37 cellular contexts compared by ENCODE assay signal in genomic region chr4:9984621-9985020, GRCh38. TPM values are rescaled to one million over a fixed set of nuclear protein-coding genes. Genes with fewer than 3 reads are reported as not detected.
"Had no signal": no experiment of that assay in that cellular context is flagged by ENCODE, and none has a peak within 500 bp of the region (broad histone marks: within the 10 kb centered on the region; RNA-seq: fewer than 3 reads in every experiment).

No MANE protein-coding gene starts in this region.

- FAIRE-seq: K562, RCC 7860 had no signal

- H3K4me1 ChIP-seq: SJCRH30 had no signal

- H3K9me3 ChIP-seq: MG63, SJCRH30 had no signal

- H3K27ac ChIP-seq: PC-9, RWPE1, SJCRH30, SK-N-MC had no signal

- DNase-seq: Kasumi-1, KG1, MG63, NCI-H1048, NCI-H1092 treated with DMSO at 0.1 percent for 48 hours, NCI-H1105 treated with DMSO at 0.1 percent for 48 hours, NCI-H1417, NCI-H1436, NCI-H146, NCI-H1694, NCI-H187, NCI-H1930, NCI-H2029 treated with DMSO at 0.1 percent for 48 hours, NCI-H2081 treated with DMSO at 0.1 percent for 48 hours, NCI-H2107, NCI-H2171, NCI-H226, NCI-H446 treated with DMSO at 0.1 percent for 48 hours, NCI-H510A, NCI-H524, NCI-H526, NCI-H69, NCI-H748 treated with DMSO at 0.1 percent for 48 hours, NCI-H82, PC-9, SHP77, SIG-M5, SJCRH30 had no signal

- H3K27me3 ChIP-seq: MG63, SJCRH30 had no signal

- H3K4me3 ChIP-seq: K562, MG63, PC-9, SJCRH30, SK-N-MC had no signal

- ATAC-seq: K562, Panc1, Right ventricle myocardium inferior, SK-N-SH treated with all-trans-retinoic acid at 6 μM for 48 hours had no signal

- H3K36me3 ChIP-seq: MG63, SJCRH30 had no signal

RNA-seq across cellular contexts. Expression of gene SLC2A9, which starts 36.7 kb away (rescaled TPM):
- total RNA-seq: OCI-LY7, RPMI7951 had no signal
